In genomic region chr13:36344886-36345437, GRCh38 we compare ENCODE assay signal across 9 cellular contexts. TPM values are rescaled to one million over a fixed set of nuclear protein-coding genes. Genes with fewer than 3 reads are reported as not detected.
DNase-seq lines count a peak whose midpoint lies in the region; ATAC-seq and TF ChIP-seq lines count a peak whose summit lies in the region.
"Had no signal": no experiment of that assay in that cellular context is flagged by ENCODE, and none has a peak within 500 bp of the region (broad histone marks: within the 10 kb centered on the region; RNA-seq: fewer than 3 reads in every experiment).

No MANE protein-coding gene starts in this region.

- H3K9ac ChIP-seq in endocrine pancreas (ENCODE audit: control insufficient read depth, insufficient read depth, low read length): peak overlapping the region; percentile 75

- H3K27ac Mint-ChIP-seq in activated CD4-positive, alpha-beta T cell treated with anti-CD3 and anti-CD28 coated beads for 36 hours: peak overlapping the region; percentile 85
- peak overlapping the region; percentile 98 to 99 for H3K27ac Mint-ChIP-seq in natural killer cell

- H3K9me3 Mint-ChIP-seq in activated CD4-positive, alpha-beta T cell treated with anti-CD3 and anti-CD28 coated beads for 36 hours (ENCODE audit: low read depth): no peaks in the 10 kb centered on the region
- no peaks in the 10 kb centered on the region for H3K9me3 Mint-ChIP-seq in natural killer cell

- H3K4me3 ChIP-seq in SJCRH30 (peak overlapping the region; percentile 82), endocrine pancreas (ENCODE audit: control insufficient read depth, insufficient read depth, low read length) (peak overlapping the region; percentile 97)

- H3K27me3 ChIP-seq in SJCRH30 (no peaks in the 10 kb centered on the region), endocrine pancreas (ENCODE audit: control insufficient read depth, insufficient read depth, low read length) (no peaks in the 10 kb centered on the region)

- POLR2A ChIA-PET in activated CD4-positive, alpha-beta T cell treated with anti-CD3 and anti-CD28 coated beads for 36 hours (lab: Charles Lee): no interaction called here

- H3K36me3 Mint-ChIP-seq in activated CD4-positive, alpha-beta T cell treated with anti-CD3 and anti-CD28 coated beads for 36 hours (ENCODE audit: low read depth): peaks cover 1% of the 10 kb centered on the region
- no peaks in the 10 kb centered on the region for H3K36me3 Mint-ChIP-seq in natural killer cell

- peak; percentile 20 for DNase-seq in activated CD4-positive, alpha-beta T cell treated with anti-CD3 and anti-CD28 coated beads for 36 hours
- DNase-seq in activated CD4-positive, alpha-beta T cell treated with anti-CD3 and anti-CD28 coated beads, Interleukin-2, amount 50 U/mL, for 48 hours: no peak
- DNase-seq in SJCRH30 (peak; percentile 27 to 57), natural killer cell (no peak), NCI-H128 (lab: John Stamatoyannopoulos, UW; ENCODE audit: unreplicated experiment) (no peak), RKO (ENCODE audit: low spot score) (no peak), HuH-7.5 (ENCODE audit: low spot score) (no peak)

- H3K36me3 ChIP-seq in SJCRH30 (peaks cover 10% of the 10 kb centered on the region), endocrine pancreas (ENCODE audit: control insufficient read depth, insufficient read depth, low read length) (no peaks in the 10 kb centered on the region)

- no peak for ATAC-seq in activated CD4-positive, alpha-beta T cell treated with anti-CD3 and anti-CD28 coated beads for 36 hours
- ATAC-seq in natural killer cell: no peak

- H3K9me3 ChIP-seq in SJCRH30 (replicated peaks) (no peaks in the 10 kb centered on the region; the same call in 1 of the 2 replicates), endocrine pancreas (ENCODE audit: control insufficient read depth, low read length) (no peaks in the 10 kb centered on the region)

- intact Hi-C loops in activated CD4-positive, alpha-beta T cell treated with anti-CD3 and anti-CD28 coated beads for 36 hours (cut with DNase I, micrococcal nuclease): loop anchor here (2.0 to 5.0 kb wide), 4 partner anchors 48 to 2002 kb away; partner anchors contain the start of genes CCDC169 (in 1 of the 2), SUPT20H (in 1 of the 2) and UFM1 (in 1 of the 2)
- intact Hi-C loops in natural killer cell (cut with micrococcal nuclease): loop anchor here (5.0 kb wide), 2 partner anchors 48 to 722 kb away; partner anchors contain the start of gene CCDC169

- peaks cover 6% of the 10 kb centered on the region; the same call in 1 of the 2 replicates for H3K4me1 ChIP-seq in SJCRH30
- no peaks in the 10 kb centered on the region for H3K4me1 ChIP-seq in endocrine pancreas (ENCODE audit: control insufficient read depth, insufficient read depth, low read length)

- H3K27ac ChIP-seq in SJCRH30: peak overlapping the region; percentile 94
- H3K27ac ChIP-seq: VCaP had no signal

- H3K27me3 Mint-ChIP-seq in activated CD4-positive, alpha-beta T cell treated with anti-CD3 and anti-CD28 coated beads for 36 hours: peaks cover 2% of the 10 kb centered on the region
- no peaks in the 10 kb centered on the region for H3K27me3 Mint-ChIP-seq in natural killer cell (ENCODE audit: low read depth in 2 of 2)

- no peak for TF ChIP-seq CTCF in natural killer cell (IDR thresholded peaks at IDR 0.05)

- H3K4me3 Mint-ChIP-seq in activated CD4-positive, alpha-beta T cell treated with anti-CD3 and anti-CD28 coated beads for 36 hours: peak overlapping the region; percentile 85
- peak overlapping the region; percentile 96 for H3K4me3 Mint-ChIP-seq in natural killer cell

- H3K4me1 Mint-ChIP-seq in activated CD4-positive, alpha-beta T cell treated with anti-CD3 and anti-CD28 coated beads for 36 hours: peaks cover 34% of the 10 kb centered on the region
- H3K4me1 Mint-ChIP-seq in natural killer cell: peaks cover 44% of the 10 kb centered on the region in 2 donors

- CTCF ChIA-PET in activated CD4-positive, alpha-beta T cell treated with anti-CD3 and anti-CD28 coated beads for 36 hours (lab: Charles Lee): no interaction called here

RNA-seq across cellular contexts. Expression of gene SPART, which starts 1.2 kb away (rescaled TPM):
- total RNA-seq in activated CD4-positive, alpha-beta T cell treated with anti-CD3 and anti-CD28 coated beads for 36 hours: 10 to 100 TPM; 30.2 to 40.4 TPM
- 130 and 136 TPM in 2 replicates for total RNA-seq in SJCRH30 (2014; rRNA removed; shearing (Covaris generic))
- 10 to 100 TPM; 29.2 to 31.2 (median 30.6) TPM for total RNA-seq in natural killer cell

RNA-seq across cellular contexts. Expression of gene CCDC169, which starts 47.3 kb away (rescaled TPM):
- under 1 TPM; 0.30 TPM for total RNA-seq in activated CD4-positive, alpha-beta T cell treated with anti-CD3 and anti-CD28 coated beads for 36 hours
- total RNA-seq in SJCRH30 (2014; rRNA removed; shearing (Covaris generic)): 5.6 and 8.5 TPM in 2 replicates
- total RNA-seq in natural killer cell: not detected

Comparison
In these comparisons a context has a peak if more than half of its experiments do, and no peak if none do; other contexts are left out.
1. DNase-seq: peak in activated CD4-positive, alpha-beta T cell treated with anti-CD3 and anti-CD28 coated beads for 36 hours (single experiment) and SJCRH30 (2 of 2); none in activated CD4-positive, alpha-beta T cell treated with anti-CD3 and anti-CD28 coated beads, Interleukin-2, amount 50 U/mL, for 48 hours (0 of 2), natural killer cell (single experiment), NCI-H128 (single experiment), RKO (single experiment) and HuH-7.5 (single experiment).